Comparison of ENCODE assay signal across 8 cellular contexts in genomic region chr13:93941444-93941843, GRCh38.
"Had no signal": no experiment of that assay in that cellular context is flagged by ENCODE, and none has a peak within 500 bp of the region (broad histone marks: within the 10 kb centered on the region; RNA-seq: fewer than 3 reads in every experiment).

No MANE protein-coding gene starts in this region.

- DNase-seq: GDM1, GF-D8 had no signal

- ATAC-seq: GM12878 had no signal

- H3K4me3 ChIP-seq: GM12878 had no signal

- FAIRE-seq: G401.6, GM12878, GM12891, GM12892, GM18507, GM19239 had no signal
